In the genomic region with DNA sequence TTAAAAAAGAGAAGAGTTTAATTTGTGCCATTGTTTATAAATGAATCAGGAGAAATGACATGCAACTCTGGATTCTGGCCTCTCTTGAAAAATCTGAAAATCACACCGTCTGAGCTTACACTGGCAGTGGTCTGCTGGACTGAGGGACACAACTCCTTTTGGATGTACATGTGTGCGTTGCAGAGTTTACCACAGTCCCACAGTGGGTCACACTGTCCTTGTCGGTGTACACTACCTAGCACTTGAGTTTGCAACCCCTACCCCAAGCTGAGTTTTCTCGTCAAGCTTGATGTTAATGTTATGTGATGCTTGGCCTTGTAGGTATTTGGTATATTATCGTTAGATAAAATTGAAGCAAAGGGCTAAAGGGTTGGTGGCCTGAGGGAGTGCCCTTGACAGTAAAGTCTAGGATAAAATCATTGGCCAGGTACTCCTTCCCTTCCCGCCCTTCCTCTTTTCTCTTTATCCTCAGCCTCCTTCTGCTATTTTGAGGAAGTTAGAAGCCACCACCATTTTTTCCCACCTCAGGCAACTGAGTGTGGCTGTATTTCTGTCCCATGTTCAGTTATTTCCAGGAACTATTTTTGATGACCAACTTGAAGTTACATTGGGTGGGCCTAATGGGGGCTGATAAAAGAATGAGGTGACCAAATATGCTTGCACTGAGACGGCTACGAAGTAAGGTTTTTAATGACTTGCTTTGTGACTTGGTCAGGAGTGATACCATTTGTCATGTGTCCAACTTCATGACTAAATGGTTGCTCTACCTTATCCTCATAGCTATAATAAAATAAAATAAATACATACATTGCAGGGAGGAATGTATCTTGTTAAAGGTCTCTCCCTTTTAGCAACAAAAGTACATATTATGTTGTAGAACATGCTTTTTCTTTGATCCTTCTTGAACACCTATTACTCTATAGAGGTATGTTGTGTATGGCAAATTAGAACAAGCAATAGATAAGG, we compare ENCODE assay signal across 1 cellular context.
TF ChIP-seq lines count a peak whose summit lies in the region.

No MANE protein-coding gene starts in this region.

TF ChIP-seq in IMR-90, 13 proteins besides CTCF, POLR2A, EP300 and RAD21:
- TF ChIP-seq MAFK (IDR thresholded peaks at IDR 0.05; ENCODE audit: low read depth, low read length) (no peak), MXI1 (IDR thresholded peaks at IDR 0.05; ENCODE audit: borderline replicate concordance, low read depth, low read length) (no peak), MAZ (IDR thresholded peaks at IDR 0.05; ENCODE audit: borderline replicate concordance, low read depth, low read length) (no peak), RFX5 (IDR thresholded peaks at IDR 0.05; ENCODE audit: low read depth, low read length) (no peak), FOS (IDR thresholded peaks at IDR 0.05; ENCODE audit: low read depth, low read length) (no peak), CEBPB (IDR thresholded peaks at IDR 0.05; ENCODE audit: low read depth, low read length) (no peak), CHD1 (IDR thresholded peaks at IDR 0.05; ENCODE audit: low read depth, low read length) (no peak), SMC3 (IDR thresholded peaks at IDR 0.05; ENCODE audit: low read depth, low read length) (no peak), BHLHE40 (IDR thresholded peaks at IDR 0.05; ENCODE audit: low read depth, low read length) (no peak), RCOR1 (IDR thresholded peaks at IDR 0.05; ENCODE audit: insufficient replicate concordance, low read length) (no peak), NFE2L2 (IDR thresholded peaks at IDR 0.05; ENCODE audit: low read depth, low read length) (no peak)
- TF ChIP-seq, protein P1, sequence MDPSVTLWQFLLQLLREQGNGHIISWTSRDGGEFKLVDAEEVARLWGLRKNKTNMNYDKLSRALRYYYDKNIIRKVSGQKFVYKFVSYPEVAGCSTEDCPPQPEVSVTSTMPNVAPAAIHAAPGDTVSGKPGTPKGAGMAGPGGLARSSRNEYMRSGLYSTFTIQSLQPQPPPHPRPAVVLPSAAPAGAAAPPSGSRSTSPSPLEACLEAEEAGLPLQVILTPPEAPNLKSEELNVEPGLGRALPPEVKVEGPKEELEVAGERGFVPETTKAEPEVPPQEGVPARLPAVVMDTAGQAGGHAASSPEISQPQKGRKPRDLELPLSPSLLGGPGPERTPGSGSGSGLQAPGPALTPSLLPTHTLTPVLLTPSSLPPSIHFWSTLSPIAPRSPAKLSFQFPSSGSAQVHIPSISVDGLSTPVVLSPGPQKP (IDR thresholded peaks at IDR 0.05; ENCODE audit: borderline replicate concordance, low read depth, low read length), result no peak
- TF ChIP-seq, protein P2, sequence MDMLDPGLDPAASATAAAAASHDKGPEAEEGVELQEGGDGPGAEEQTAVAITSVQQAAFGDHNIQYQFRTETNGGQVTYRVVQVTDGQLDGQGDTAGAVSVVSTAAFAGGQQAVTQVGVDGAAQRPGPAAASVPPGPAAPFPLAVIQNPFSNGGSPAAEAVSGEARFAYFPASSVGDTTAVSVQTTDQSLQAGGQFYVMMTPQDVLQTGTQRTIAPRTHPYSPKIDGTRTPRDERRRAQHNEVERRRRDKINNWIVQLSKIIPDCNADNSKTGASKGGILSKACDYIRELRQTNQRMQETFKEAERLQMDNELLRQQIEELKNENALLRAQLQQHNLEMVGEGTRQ (IDR thresholded peaks at IDR 0.05; ENCODE audit: low read depth, low read length), result no peak
